In the genomic region with DNA sequence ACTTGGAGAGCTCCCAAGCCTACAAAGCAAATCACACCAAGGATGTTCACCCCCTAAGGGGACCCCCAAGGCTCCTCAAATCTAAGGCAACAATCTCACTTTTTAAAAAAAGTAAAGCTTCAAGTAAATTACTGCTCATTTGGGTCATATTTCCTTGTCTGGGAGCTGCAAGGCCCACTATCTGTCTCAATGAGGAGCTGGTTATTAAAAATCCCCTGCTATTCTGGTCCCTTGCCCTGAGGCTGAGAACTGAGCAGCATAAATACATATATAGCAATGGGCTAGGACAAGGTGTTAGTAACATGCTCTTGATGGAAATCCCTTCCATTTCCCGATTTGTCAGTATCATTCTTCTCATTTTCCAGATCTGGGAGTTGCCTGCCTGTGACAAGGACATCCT, we compare ENCODE assay signal across 8 cellular contexts.
DNase-seq lines count a peak whose midpoint lies in the region; ATAC-seq, FAIRE-seq and TF ChIP-seq lines count a peak whose summit lies in the region.

No MANE protein-coding gene starts in this region.

- H3K36me3 ChIP-seq in left ventricle myocardium inferior (peaks cover 33% of the 10 kb centered on the region), uterus (no peaks in the 10 kb centered on the region)

- H3K27me3 ChIP-seq in left ventricle myocardium inferior (ENCODE audit: low read depth) (no peaks in the 10 kb centered on the region), uterus (no peaks in the 10 kb centered on the region)

- H3K9me3 ChIP-seq in left ventricle myocardium inferior (replicated peaks) (no peaks in the 10 kb centered on the region), uterus (no peaks in the 10 kb centered on the region)

- intact Hi-C loops in left ventricle myocardium inferior (cut with micrococcal nuclease): no loop called here
- intact Hi-C loops in Right ventricle myocardium inferior (cut with DNase I): loop anchor here (5.0 to 10.0 kb wide), 5 partner anchors 39 to 443 kb away; no protein-coding TSS in a partner anchor
- intact Hi-C loops in uterus (cut with DNase I; ENCODE audit: low total_unique reads): no loop called here

- no peak overlapping the region for H3K4me3 ChIP-seq in left ventricle myocardium inferior
- no peak overlapping the region for H3K4me3 ChIP-seq in uterus

- POLR2A ChIA-PET in activated naive CD8-positive, alpha-beta T cell treated with anti-CD3 and anti-CD28 coated beads, Interleukin-2, amount 10 ng/mL, durations not matched to agents 7 days and 5 days (lab: Charles Lee): interaction anchor here (1.4 to 13.6 kb wide), 8 partner anchors 8 to 178 kb away, joined by 4 to 612 read pairs (median 12); no protein-coding TSS in a partner anchor

- H3K9me3 Mint-ChIP-seq in activated naive CD8-positive, alpha-beta T cell treated with anti-CD3 and anti-CD28 coated beads, Interleukin-2, amount 10 ng/mL, durations not matched to agents 7 days and 5 days: no peaks in the 10 kb centered on the region
- H3K9me3 Mint-ChIP-seq in mesothelial cell of epicardium: no peaks in the 10 kb centered on the region

- DNase-seq in left ventricle myocardium inferior: no peak
- DNase-seq in Right ventricle myocardium inferior (ENCODE audit: missing footprints): no peak
- no peak for DNase-seq in activated naive CD8-positive, alpha-beta T cell treated with anti-CD3 and anti-CD28 coated beads, Interleukin-2, amount 10 ng/mL, durations not matched to agents 7 days and 5 days
- DNase-seq in mesothelial cell of epicardium (ENCODE audit: low spot score in 2 of 2, unreplicated experiment in 2 of 2): no peak
- DNase-seq in uterus: no peak
- no peak for DNase-seq in NCI-H2227 (lab: John Stamatoyannopoulos, UW; ENCODE audit: unreplicated experiment)
- no peak for DNase-seq in GM12892 (ENCODE audit: insufficient read length)
- DNase-seq in NCI-H1092 (lab: John Stamatoyannopoulos, UW): no peak

- H3K27ac Mint-ChIP-seq in activated naive CD8-positive, alpha-beta T cell treated with anti-CD3 and anti-CD28 coated beads, Interleukin-2, amount 10 ng/mL, durations not matched to agents 7 days and 5 days: peak overlapping the region; percentile 88
- peak overlapping the region; percentile 65 for H3K27ac Mint-ChIP-seq in mesothelial cell of epicardium

- peaks cover 71% of the 10 kb centered on the region for H3K36me3 Mint-ChIP-seq in activated naive CD8-positive, alpha-beta T cell treated with anti-CD3 and anti-CD28 coated beads, Interleukin-2, amount 10 ng/mL, durations not matched to agents 7 days and 5 days
- peaks cover 3% of the 10 kb centered on the region for H3K36me3 Mint-ChIP-seq in mesothelial cell of epicardium

- TF ChIP-seq POLR2A in uterus (IDR thresholded peaks at IDR 0.05): no peak
- no peak for TF ChIP-seq POLR2A in GM12892 (IDR thresholded peaks at IDR 0.05; ENCODE audit: low read depth, low read length)

- peak overlapping the region; percentile 80 for H3K27ac ChIP-seq in left ventricle myocardium inferior (replicated peaks)
- peak overlapping the region; percentile 59 to 65 for H3K27ac ChIP-seq in uterus

- peaks cover 100% of the 10 kb centered on the region for H3K4me1 ChIP-seq in left ventricle myocardium inferior
- peaks cover 0 to 5% of the 10 kb centered on the region in 2 donors for H3K4me1 ChIP-seq in uterus

- no peak for ATAC-seq in Right ventricle myocardium inferior
- no peak for ATAC-seq in activated naive CD8-positive, alpha-beta T cell treated with anti-CD3 and anti-CD28 coated beads, Interleukin-2, amount 10 ng/mL, durations not matched to agents 7 days and 5 days (ENCODE audit: low read depth)

- no peaks in the 10 kb centered on the region for H3K27me3 Mint-ChIP-seq in activated naive CD8-positive, alpha-beta T cell treated with anti-CD3 and anti-CD28 coated beads, Interleukin-2, amount 10 ng/mL, durations not matched to agents 7 days and 5 days
- no peaks in the 10 kb centered on the region for H3K27me3 Mint-ChIP-seq in mesothelial cell of epicardium (ENCODE audit: low read depth)

- no peak for FAIRE-seq in GM12892 (lab: Jason Lieb, UNC)

- no peak for TF ChIP-seq CTCF in left ventricle myocardium inferior (IDR thresholded peaks at IDR 0.05; ENCODE audit: borderline replicate concordance)
- TF ChIP-seq CTCF in mesothelial cell of epicardium (IDR thresholded peaks at IDR 0.05; ENCODE audit: unreplicated experiment): no peak
- TF ChIP-seq CTCF in uterus (IDR thresholded peaks at IDR 0.05): no peak

- peaks cover 90% of the 10 kb centered on the region for H3K4me1 Mint-ChIP-seq in activated naive CD8-positive, alpha-beta T cell treated with anti-CD3 and anti-CD28 coated beads, Interleukin-2, amount 10 ng/mL, durations not matched to agents 7 days and 5 days
- H3K4me1 Mint-ChIP-seq in mesothelial cell of epicardium: peaks cover 61% of the 10 kb centered on the region

- H3K4me3 Mint-ChIP-seq in activated naive CD8-positive, alpha-beta T cell treated with anti-CD3 and anti-CD28 coated beads, Interleukin-2, amount 10 ng/mL, durations not matched to agents 7 days and 5 days: peak overlapping the region; percentile 76
- H3K4me3 Mint-ChIP-seq in mesothelial cell of epicardium: no peak overlapping the region
